Comparison of ENCODE assay signal across 18 cellular contexts in genomic region chr17:42185497-42185860, GRCh38. TPM values are rescaled to one million over a fixed set of nuclear protein-coding genes. Genes with fewer than 3 reads are reported as not detected.
"Had no signal": no experiment of that assay in that cellular context is flagged by ENCODE, and none has a peak within 500 bp of the region (broad histone marks: within the 10 kb centered on the region; RNA-seq: fewer than 3 reads in every experiment).

No MANE protein-coding gene starts in this region.

- H3K9me3 Mint-ChIP-seq: activated T-cell treated with anti-CD3 and anti-CD28 coated beads, Interleukin-2, amount 50 U/mL, for 24 hours; T-helper 1 cell treated with Interleukin-12 subunit alpha and Interleukin-12 subunit beta and Interleukin-4 antibody, amounts not matched to agents 30 μg/mL and 1 μg/mL, for 36 hours had no signal

- H3K36me3 Mint-ChIP-seq: activated naive CD8-positive, alpha-beta T cell; naive thymus-derived CD4-positive, alpha-beta T cell had no signal

- H3K9me3 ChIP-seq: esophagus squamous epithelium had no signal

- H3K36me3 ChIP-seq: brain microvascular endothelial cell, esophagus squamous epithelium had no signal

- ATAC-seq: naive thymus-derived CD4-positive, alpha-beta T cell had no signal

- H3K27ac ChIP-seq: brain microvascular endothelial cell, esophagus squamous epithelium had no signal

- DNase-seq: activated CD4-positive, alpha-beta T cell treated with anti-CD3 and anti-CD28 coated beads, Interleukin-2, amount 50 U/mL, for 4 hours; activated gamma-delta T cell; activated T-cell treated with anti-CD3 and anti-CD28 coated beads, Interleukin-2, amount 50 U/mL, for 24 hours; amygdala; brain microvascular endothelial cell; esophagus squamous epithelium; foreskin fibroblast; mammary epithelial cell; stimulated activated CD4-positive, alpha-beta T cell treated with anti-CD3 and anti-CD28 coated beads, Interleukin-12 subunit alpha, Interleukin-12 subunit beta, amount 100 ng/mL, for 4 hours; stimulated activated CD4-positive, alpha-beta T cell treated with anti-CD3 and anti-CD28 coated beads, Interleukin-2, amount 100 ng/mL, for 48 hours; stimulated activated naive CD4-positive, alpha-beta T cell treated with Interleukin-2 at 50 U/mL for 16 hours; trophoblast cell had no signal

- H3K27me3 Mint-ChIP-seq: activated naive CD8-positive, alpha-beta T cell had no signal

- H3K4me3 ChIP-seq: esophagus squamous epithelium had no signal

RNA-seq across cellular contexts. Expression of gene HCRT, which starts 0.2 kb away (rescaled TPM):
- total RNA-seq: esophagus squamous epithelium; mammary epithelial cell; mononuclear cell; naive thymus-derived CD4-positive, alpha-beta T cell; osteocyte; pulmonary artery endothelial cell had no signal
- polyA plus RNA-seq: mammary epithelial cell; naive thymus-derived CD4-positive, alpha-beta T cell had no signal

RNA-seq across cellular contexts. Expression of gene KCNH4, which starts 4.5 kb away (rescaled TPM):
- total RNA-seq: mammary epithelial cell, osteocyte, pulmonary artery endothelial cell had no signal
